21 cellular contexts compared by ENCODE assay signal in genomic region chr11:106409201-106409600, GRCh38.
DNase-seq lines count a peak whose midpoint lies in the region; ATAC-seq and TF ChIP-seq lines count a peak whose summit lies in the region.
"Had no signal": no experiment of that assay in that cellular context is flagged by ENCODE, and none has a peak within 500 bp of the region (broad histone marks: within the 10 kb centered on the region; RNA-seq: fewer than 3 reads in every experiment).

No MANE protein-coding gene starts in this region.

- H3K27ac ChIP-seq in IMR-90 (ENCODE audit: insufficient read depth, low read length) = no peak overlapping the region
- H3K27ac ChIP-seq in aorta (ENCODE audit: low read depth in 1 of 2, low read length in 2 of 2) = no peak overlapping the region
- H3K27ac ChIP-seq: C4-2B, HL-60, SJSA1 had no signal

- no peak overlapping the region for H2BK15ac ChIP-seq in IMR-90 (ENCODE audit: low read depth, low read length)

- dilution Hi-C loops in IMR-90 (cut with HindIII; ENCODE audit: low sequenced_read_pairs, unreplicated experiment) = no loop called here

- in situ Hi-C loops in IMR-90 (cut with MboI; ENCODE audit: low sequenced_read_pairs) = no loop called here

- TF ChIP-seq POLR2A in IMR-90 (IDR thresholded peaks at IDR 0.05; ENCODE audit: low read depth, low read length) = no peak

- TF ChIP-seq CTCF in IMR-90 (conservative IDR thresholded peaks at IDR 0.05; ENCODE audit: low read depth, low read length) = no peak

- H4K8ac ChIP-seq in IMR-90 (ENCODE audit: low read depth in 2 of 2, low read length in 2 of 2) = no peak overlapping the region

- no CpG with 5 or more reads among the region's 1 CpG for WGBS in IMR-90 (ENCODE audit: extremely low coverage in 2 of 2, insufficient read length in 1 of 2), 2 experiments
- 94 to 96% methylated on average over 1 of the region's 1 CpG for WGBS in aorta, 2 donors

- peak; percentile 20 for DNase-seq in EH (ENCODE audit: low read depth)
- peak; percentile 34 for DNase-seq in IMR-90
- peak; percentile 15 for DNase-seq in astrocyte of the hippocampus (ENCODE audit: low read depth, low spot score)
- DNase-seq in fibroblast of peridontal ligament (ENCODE audit: extremely low read depth) = peak; percentile 62
- no peak for DNase-seq in aorta
- no peak for DNase-seq in SIG-M5 (lab: John Stamatoyannopoulos, UW)
- DNase-seq: Calu3; CD8-positive, alpha-beta memory T cell; DMS153; H9; KG1; NCI-H1694; NCI-H2081; NCI-H510A; NK-92 treated with Interleukin-12 subunit alpha and Interleukin-12 subunit beta, amount 100 ng/mL, for 24 hours had no signal

- no peak overlapping the region for H3K4me3 ChIP-seq in IMR-90 (ENCODE audit: insufficient read depth, low read depth, low read length)
- no peak overlapping the region for H3K4me3 ChIP-seq in aorta (ENCODE audit: low read length in 2 of 2)
- H3K4me3 ChIP-seq: SJSA1 had no signal

- BruUV-seq in IMR-90 (replicated peaks; lab: Mats Ljungman, UMichigan) = no TSS peak

- ATAC-seq in IMR-90 (ENCODE audit: low read depth) (peak; percentile 64), HG02571 (IDR thresholded peaks at IDR 0.05; ENCODE audit: unreplicated experiment) (no peak), aorta (ENCODE audit: low FRiP score) (no peak)
- ATAC-seq: HepG2, Panc1 had no signal

- POLR2A ChIA-PET in IMR-90 (lab: Charles Lee; ENCODE audit: unreplicated experiment) = no interaction called here

- H3K4ac ChIP-seq in IMR-90 (ENCODE audit: low read depth, low read length) = no peak overlapping the region

- H3K18ac ChIP-seq in IMR-90 (ENCODE audit: low read depth, low read length) = no peak overlapping the region

- H2AK5ac ChIP-seq in IMR-90 (ENCODE audit: low read depth, low read length) = no peak overlapping the region

- H2BK5ac ChIP-seq in IMR-90 (ENCODE audit: low read depth, low read length, poor library complexity, severe bottlenecking) = no peak overlapping the region

- H2BK120ac ChIP-seq in IMR-90 (ENCODE audit: low read depth, low read length) = no peak overlapping the region

- H3K9me3 ChIP-seq in IMR-90 (ENCODE audit: control insufficient read depth, insufficient read depth, low read length) (no peaks in the 10 kb centered on the region), aorta (ENCODE audit: control insufficient read depth, low read length) (no peaks in the 10 kb centered on the region)
- H3K9me3 ChIP-seq: SJSA1 had no signal

- H3K79me1 ChIP-seq in IMR-90 (ENCODE audit: low read depth in 1 of 2, low read length in 2 of 2) = no peaks in the 10 kb centered on the region

- H2AK9ac ChIP-seq in IMR-90 (replicated peaks; ENCODE audit: low read depth, low read length, poor library complexity) = no peak overlapping the region

- CTCF ChIA-PET in IMR-90 (lab: Yijun Ruan, JAX) = no interaction called here

- no peaks in the 10 kb centered on the region for H3K9me1 ChIP-seq in IMR-90 (ENCODE audit: insufficient read depth, low read length)

- intact Hi-C loops in IMR-90 (cut with micrococcal nuclease) (no loop called here), aorta (cut with DNase I) (no loop called here)

- H3K14ac ChIP-seq in IMR-90 (replicated peaks; ENCODE audit: low read depth, low read length) = no peak overlapping the region

- H3K9ac ChIP-seq in IMR-90 (ENCODE audit: low read depth, low read length) = no peak overlapping the region

- no peaks in the 10 kb centered on the region for H3K4me1 ChIP-seq in IMR-90 (ENCODE audit: control insufficient read depth, insufficient read depth, low read length)
- H3K4me1 ChIP-seq in aorta (ENCODE audit: control insufficient read depth in 1 of 2, insufficient read depth in 2 of 2, low read length in 2 of 2) = no peaks in the 10 kb centered on the region
- H3K4me1 ChIP-seq: SJSA1 had no signal

- H3K56ac ChIP-seq in IMR-90 (ENCODE audit: extremely low read depth, insufficient read depth, low read length) = no peak overlapping the region

- H2AFZ ChIP-seq in IMR-90 (replicated peaks; ENCODE audit: low read length, poor library complexity) = no peak overlapping the region

- H4K91ac ChIP-seq in IMR-90 (ENCODE audit: insufficient read depth, low read depth, low read length) = no peak overlapping the region

- no peak overlapping the region for H3K23ac ChIP-seq in IMR-90 (ENCODE audit: low read depth, low read length)

- TF ChIP-seq RAD21 in IMR-90 (IDR thresholded peaks at IDR 0.05; ENCODE audit: low read length) = no peak

- no peaks in the 10 kb centered on the region for H3K36me3 ChIP-seq in IMR-90 (ENCODE audit: control insufficient read depth, insufficient read depth, low read length)
- no peaks in the 10 kb centered on the region for H3K36me3 ChIP-seq in aorta (ENCODE audit: control insufficient read depth in 1 of 2, insufficient read depth in 2 of 2, low read length in 1 of 2)
- H3K36me3 ChIP-seq: SJSA1 had no signal

- H4K5ac ChIP-seq in IMR-90 (ENCODE audit: low read depth, low read length) = no peak overlapping the region

- H3K27me3 ChIP-seq in IMR-90 (ENCODE audit: control insufficient read depth, insufficient read depth, low read length) (no peaks in the 10 kb centered on the region), aorta (ENCODE audit: control insufficient read depth in 1 of 2, insufficient read depth in 2 of 2, low read length in 1 of 2) (no peaks in the 10 kb centered on the region)
- H3K27me3 ChIP-seq: SJSA1 had no signal

- H3K4me2 ChIP-seq in IMR-90 (ENCODE audit: low read depth, low read length) = no peak overlapping the region

- H4K20me1 ChIP-seq in IMR-90 (ENCODE audit: insufficient read depth, low read length) = no peaks in the 10 kb centered on the region

- H2BK20ac ChIP-seq in IMR-90 (ENCODE audit: low read depth, low read length) = no peak overlapping the region

TF ChIP-seq in IMR-90, 13 proteins besides CTCF, POLR2A, EP300 and RAD21:
- TF ChIP-seq FOS (IDR thresholded peaks at IDR 0.05; ENCODE audit: low read depth, low read length) = peak; percentile 42; the same call in 1 of the 2 replicates
- no peak for TF ChIP-seq SMC3 (IDR thresholded peaks at IDR 0.05; ENCODE audit: low read depth, low read length)

Comparison
In these comparisons a context has a peak if more than half of its experiments do, and no peak if none do; other contexts are left out.
1. DNase-seq: peak in EH (single experiment), IMR-90 (single experiment), astrocyte of the hippocampus (single experiment) and fibroblast of peridontal ligament (single experiment); none in aorta (0 of 2) and SIG-M5 (single experiment).